Comparison of ENCODE assay signal across 8 cellular contexts in genomic region chr4:143950967-143951366, GRCh38. TPM values are rescaled to one million over a fixed set of nuclear protein-coding genes. Genes with fewer than 3 reads are reported as not detected.
"Had no signal": no experiment of that assay in that cellular context is flagged by ENCODE, and none has a peak within 500 bp of the region (broad histone marks: within the 10 kb centered on the region; RNA-seq: fewer than 3 reads in every experiment).

No MANE protein-coding gene starts in this region.

RNA-seq across cellular contexts. Expression of gene GYPE, which starts 45.6 kb away (rescaled TPM):
- total RNA-seq: ovary, progenitor cell of endocrine pancreas, renal cortical epithelial cell, smooth muscle cell, suprapubic skin, transverse colon, vagina had no signal
- polyA plus RNA-seq: neural cell, smooth muscle cell had no signal
